In genomic region chr17:49191917-49192741, GRCh38 we compare ENCODE assay signal across 1 cellular context.
A peak's percentile ranks its signal among the peaks of the same experiment; 100 is the strongest.
TF ChIP-seq lines count a peak whose summit lies in the region.

No MANE protein-coding gene starts in this region.

TF ChIP-seq in SK-N-SH, 30 proteins besides CTCF, POLR2A, EP300 and RAD21 (continued from another document):
- no peak for TF ChIP-seq IRF3 (IDR thresholded peaks at IDR 0.05; ENCODE audit: low read depth, low read length)
- no peak for TF ChIP-seq USF2 (IDR thresholded peaks at IDR 0.05; ENCODE audit: borderline replicate concordance, low read depth, low read length)
- TF ChIP-seq SIN3A (IDR thresholded peaks at IDR 0.05; ENCODE audit: borderline replicate concordance, low read depth, low read length): peak; percentile 74; the same call in 1 of the 2 replicates
- TF ChIP-seq RFX5 (IDR thresholded peaks at IDR 0.05; ENCODE audit: low read length): no peak
- TF ChIP-seq RXRA (IDR thresholded peaks at IDR 0.05; ENCODE audit: borderline replicate concordance, low read depth): peak; percentile 44; the same call in 1 of the 2 replicates
- TF ChIP-seq TEAD4 (IDR thresholded peaks at IDR 0.05; ENCODE audit: borderline replicate concordance, insufficient read depth): peak; percentile 99
- peak; percentile 68; the same call in 1 of the 2 replicates for TF ChIP-seq TAF1 (IDR thresholded peaks at IDR 0.05; ENCODE audit: borderline replicate concordance, low read depth, low read length)
- peak; percentile 43; the same call in 1 of the 2 replicates for TF ChIP-seq REST (IDR thresholded peaks at IDR 0.05; ENCODE audit: low read depth, low read length)
- TF ChIP-seq NFIC (IDR thresholded peaks at IDR 0.05; ENCODE audit: borderline replicate concordance): peak; percentile 10; the same call in 1 of the 2 replicates
- no peak for TF ChIP-seq NRF1 (IDR thresholded peaks at IDR 0.05; ENCODE audit: low read depth, low read length)
- TF ChIP-seq CHD2 (IDR thresholded peaks at IDR 0.05; ENCODE audit: low read length, partially characterized antibody): peak; percentile 77
- no peak for TF ChIP-seq SMC3 (IDR thresholded peaks at IDR 0.05; ENCODE audit: low read depth, low read length)
- peak; percentile 100 for TF ChIP-seq MAX (IDR thresholded peaks at IDR 0.05; ENCODE audit: low read depth)
- TF ChIP-seq JUND (IDR thresholded peaks at IDR 0.05): no peak
- no peak for TF ChIP-seq PBX3 (IDR thresholded peaks at IDR 0.05)
- TF ChIP-seq ZBTB33 (IDR thresholded peaks at IDR 0.05; ENCODE audit: borderline replicate concordance, low read depth): peak; percentile 69; the same call in 1 of the 2 replicates
